12 cellular contexts compared by ENCODE assay signal in genomic region chr1:2875677-2876531, GRCh38.
DNase-seq lines count a peak whose midpoint lies in the region; ATAC-seq and TF ChIP-seq lines count a peak whose summit lies in the region.
"Had no signal": no experiment of that assay in that cellular context is flagged by ENCODE, and none has a peak within 500 bp of the region (broad histone marks: within the 10 kb centered on the region; RNA-seq: fewer than 3 reads in every experiment).

No MANE protein-coding gene starts in this region.

- ATAC-seq in lower lobe of right lung (peak in 1 of 2 donors; percentile 41), HG02642 (IDR thresholded peaks at IDR 0.05; ENCODE audit: poor library complexity, unreplicated experiment) (no peak)

- intact Hi-C loops in lower lobe of right lung (cut with DNase I) (no loop called here), tibial artery (cut with DNase I; ENCODE audit: low total_unique reads) (no loop called here)

- peaks cover 13% of the 10 kb centered on the region for H3K9me3 ChIP-seq in lower lobe of right lung
- peaks cover 10 to 16% (median 14%) of the 10 kb centered on the region in 3 donors for H3K9me3 ChIP-seq in tibial artery

- no peaks in the 10 kb centered on the region for H3K4me1 ChIP-seq in lower lobe of right lung
- peaks cover 0 to 22% (median 14%) of the 10 kb centered on the region in 4 donors for H3K4me1 ChIP-seq in tibial artery

- H3K4me3 ChIP-seq in coronary artery (peak overlapping the region; percentile 1), lower lobe of right lung (no peak overlapping the region), tibial artery (peak overlapping the region; percentile 38 to 51)

- TF ChIP-seq CTCF in coronary artery (IDR thresholded peaks at IDR 0.05) (peak; percentile 59), lower lobe of right lung (IDR thresholded peaks at IDR 0.05) (peak; percentile 38), tibial artery (IDR thresholded peaks at IDR 0.05) (peak; percentile 75 to 76)

- no peaks in the 10 kb centered on the region for H3K36me3 ChIP-seq in lower lobe of right lung
- H3K36me3 ChIP-seq in tibial artery = no peaks in the 10 kb centered on the region
- H3K36me3 ChIP-seq: vagina had no signal

- DNase-seq in NCI-H2227 (lab: John Stamatoyannopoulos, UW; ENCODE audit: unreplicated experiment) (peak; percentile 14), NCI-H2227 treated with DMSO at 0.1 percent for 48 hours (lab: John Stamatoyannopoulos, UW) (no peak), coronary artery (ENCODE audit: low spot score) (no peak), lower lobe of right lung (no peak), tibial artery (peak in 1 of 2 donors; percentile 75), erythroblast (lab: John Stamatoyannopoulos, UW) (no peak), NCI-H2171 treated with DMSO at 0.1 percent for 48 hours (lab: John Stamatoyannopoulos, UW) (no peak)
- DNase-seq: activated CD4-positive, alpha-beta T cell treated with anti-CD3 and anti-CD28 coated beads, Interleukin-2, amount 50 U/mL, for 1 hour; activated naive CD8-positive, alpha-beta T cell treated with anti-CD3 and anti-CD28 coated beads for 36 hours; occipital lobe had no signal

- H3K27ac ChIP-seq in coronary artery (no peak overlapping the region), lower lobe of right lung (no peak overlapping the region), tibial artery (peak overlapping the region in 1 of 2 donors; percentile 39)
- H3K27ac ChIP-seq: vagina had no signal

- no peak for TF ChIP-seq POLR2A in erythroblast (IDR thresholded peaks at IDR 0.05; ENCODE audit: low read length)

- H3K27me3 ChIP-seq in lower lobe of right lung (ENCODE audit: low read depth) (peaks cover 4% of the 10 kb centered on the region), tibial artery (peaks cover 0 to under 1% of the 10 kb centered on the region in 2 donors)
- H3K27me3 ChIP-seq: vagina had no signal
